ENCODE assay signal across 8 cellular contexts in the genomic region with DNA sequence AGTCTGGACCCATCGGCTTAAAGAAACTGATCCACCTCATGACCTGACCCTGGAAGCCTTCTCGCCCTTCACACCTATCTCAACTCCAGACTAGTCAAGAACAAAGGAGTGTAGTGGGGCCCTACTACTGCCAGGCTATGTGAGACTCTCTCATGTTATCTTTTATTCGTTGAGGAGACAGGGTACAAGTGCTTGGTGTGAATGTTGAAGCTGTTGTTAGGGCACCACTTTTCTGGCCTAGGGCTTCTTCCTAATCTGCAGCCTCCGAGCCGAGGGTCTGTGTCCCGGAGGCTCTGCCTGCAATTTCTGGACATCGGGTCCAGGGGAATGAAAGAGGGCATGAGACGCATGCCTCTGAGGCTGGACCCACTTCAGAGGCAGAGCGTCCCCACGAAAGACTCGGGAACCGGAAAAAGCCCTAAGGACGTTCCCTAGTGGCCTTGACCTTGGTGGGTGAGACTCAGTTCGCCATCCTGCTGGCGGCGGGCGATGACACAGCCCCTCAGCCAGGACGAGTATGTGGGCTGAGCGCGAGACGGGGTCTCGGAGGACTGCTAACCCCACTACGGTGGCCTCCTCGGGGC. TPM values are rescaled to one million over a fixed set of nuclear protein-coding genes. Genes with fewer than 3 reads are reported as not detected.
DNase-seq lines count a peak whose midpoint lies in the region; ATAC-seq and TF ChIP-seq lines count a peak whose summit lies in the region.

No MANE protein-coding gene starts in this region.

- H3K9me3 Mint-ChIP-seq in activated CD4-positive, alpha-beta memory T cell treated with anti-CD3 and anti-CD28 coated beads, Interleukin-2, amount 10 ng/mL, durations not matched to agents 7 days and 5 days = no peaks in the 10 kb centered on the region

- WGBS in heart left ventricle, 4 donors = 2 to 6% (median 3%) methylated on average over 10 to 24 of the region's 24 CpGs
- WGBS in spleen, 5 donors = 3 to 9% (median 5%) methylated on average over 12 to 24 of the region's 24 CpGs

- H3K4me1 Mint-ChIP-seq in activated CD4-positive, alpha-beta memory T cell treated with anti-CD3 and anti-CD28 coated beads, Interleukin-2, amount 10 ng/mL, durations not matched to agents 7 days and 5 days = peaks cover 44% of the 10 kb centered on the region

- peak in 1 of 4 donors; percentile 7 for ATAC-seq in heart left ventricle

- TF ChIP-seq POLR2A in heart left ventricle (IDR thresholded peaks at IDR 0.05) (no peak), spleen (IDR thresholded peaks at IDR 0.05) (no peak)

- H3K27ac ChIP-seq in heart left ventricle (peak overlapping the region; percentile 70 to 92 (median 87)), spleen (peak overlapping the region; percentile 80 to 94 (median 90))

- CTCF ChIA-PET in activated CD4-positive, alpha-beta memory T cell treated with anti-CD3 and anti-CD28 coated beads, Interleukin-2, amount 10 ng/mL, durations not matched to agents 7 days and 5 days (lab: Charles Lee) = interaction anchor here (0.6 to 1.5 kb wide), 18 partner anchors 10 to 498 kb away, joined by 3 to 14 read pairs (median 3); partner anchors contain the start of genes CAMTA1, NOL9 and ZBTB48

- H3K27me3 ChIP-seq in heart left ventricle (no peaks in the 10 kb centered on the region), spleen (replicated peaks in 1 of 7) (no peaks in the 10 kb centered on the region)

- peak overlapping the region; percentile 85 for H3K4me3 Mint-ChIP-seq in activated CD4-positive, alpha-beta memory T cell treated with anti-CD3 and anti-CD28 coated beads, Interleukin-2, amount 10 ng/mL, durations not matched to agents 7 days and 5 days

- H3K36me3 Mint-ChIP-seq in activated CD4-positive, alpha-beta memory T cell treated with anti-CD3 and anti-CD28 coated beads, Interleukin-2, amount 10 ng/mL, durations not matched to agents 7 days and 5 days (ENCODE audit: low read depth) = no peaks in the 10 kb centered on the region

- TF ChIP-seq CTCF in heart left ventricle (IDR thresholded peaks at IDR 0.05) (no peak), spleen (IDR thresholded peaks at IDR 0.05 in 8 of 11, conservative IDR thresholded peaks at IDR 0.05 in 3 of 11) (no peak)

- H3K4me1 ChIP-seq in heart left ventricle (peaks cover 5 to 29% (median 19%) of the 10 kb centered on the region in 12 donors), spleen (peaks cover 13 to 45% (median 28%) of the 10 kb centered on the region in 6 donors)

- intact Hi-C loops in heart left ventricle (cut with DNase I) (loop anchor here in 1 of 10 donors (2.0 to 5.0 kb wide), 2 partner anchors 84 to 99 kb away; partner anchors contain the start of genes CAMTA1 and KLHL21), cardiac septum (cut with DNase I) (loop anchor here (1.0 to 5.0 kb wide), 3 partner anchors 74 to 147 kb away; partner anchors contain the start of gene NOL9), spleen (cut with DNase I; ENCODE audit: low total_unique reads) (no loop called here)

- H3K27ac Mint-ChIP-seq in activated CD4-positive, alpha-beta memory T cell treated with anti-CD3 and anti-CD28 coated beads, Interleukin-2, amount 10 ng/mL, durations not matched to agents 7 days and 5 days = peak overlapping the region; percentile 76

- no peaks in the 10 kb centered on the region for H3K27me3 Mint-ChIP-seq in activated CD4-positive, alpha-beta memory T cell treated with anti-CD3 and anti-CD28 coated beads, Interleukin-2, amount 10 ng/mL, durations not matched to agents 7 days and 5 days

- DNase-seq in heart left ventricle = no peak
- DNase-seq in cardiac septum (ENCODE audit: low spot score) = no peak
- DNase-seq in activated CD4-positive, alpha-beta memory T cell treated with anti-CD3 and anti-CD28 coated beads, Interleukin-2, amount 10 ng/mL, durations not matched to agents 7 days and 5 days = no peak
- DNase-seq in hepatic stellate cell (ENCODE audit: low spot score) = peak; percentile 13
- DNase-seq in spleen = no peak
- DNase-seq in 8988T = no peak
- DNase-seq in AG20443 (ENCODE audit: low spot score) = no peak
- no peak for DNase-seq in stimulated activated CD4-positive, alpha-beta T cell treated with anti-CD3 and anti-CD28 coated beads, Interleukin-4, amount 100 ng/mL, for 4 hours

- POLR2A ChIA-PET in activated CD4-positive, alpha-beta memory T cell treated with anti-CD3 and anti-CD28 coated beads, Interleukin-2, amount 10 ng/mL, durations not matched to agents 7 days and 5 days (lab: Charles Lee) = interaction anchor here (0.6 to 1.6 kb wide), 5 partner anchors 8 to 100 kb away, joined by 3 to 4 read pairs (median 3); partner anchors contain the start of gene CAMTA1

- H3K36me3 ChIP-seq in heart left ventricle (peaks cover 0 to 11% (median 0%) of the 10 kb centered on the region in 9 donors), spleen (peaks cover 0 to 18% (median 0%) of the 10 kb centered on the region in 6 donors)

- peak overlapping the region; percentile 68 to 100 (median 94) for H3K4me3 ChIP-seq in heart left ventricle
- H3K4me3 ChIP-seq in spleen = peak overlapping the region; percentile 100

- H3K9me3 ChIP-seq in heart left ventricle = no peaks in the 10 kb centered on the region
- H3K9me3 ChIP-seq in spleen = no peaks in the 10 kb centered on the region

RNA-seq across cellular contexts. Expression of gene DNAJC11, which starts 0.7 kb away (rescaled TPM):
- total RNA-seq in heart left ventricle (10 to 100 TPM; 42.4 to 67.4 (median 61.2) TPM), cardiac septum (49.4 TPM), spleen (10 to 100 TPM; 40.8 to 66.9 (median 58.0) TPM)
- polyA plus RNA-seq in heart left ventricle (10 to 100 TPM; 45.1 to 47.8 TPM), spleen (10 to 100 TPM; 13.3 to 31.1 (median 27.9) TPM)
- 10 to 100 TPM; 27.4 to 27.9 TPM for total RNA-seq in activated CD4-positive, alpha-beta memory T cell treated with anti-CD3 and anti-CD28 coated beads, Interleukin-2, amount 10 ng/mL, durations not matched to agents 7 days and 5 days
